ENCODE assay signal across 1 cellular context in genomic region chr16:75244844-75245758, GRCh38.
A peak's percentile ranks its signal among the peaks of the same experiment; 100 is the strongest.
TF ChIP-seq lines count a peak whose summit lies in the region.

No MANE protein-coding gene starts in this region.

TF ChIP-seq in GM12878, 131 proteins besides CTCF, POLR2A, EP300 and RAD21:
- TF ChIP-seq E2F8 (IDR thresholded peaks at IDR 0.05; ENCODE audit: low read depth, partially characterized antibody) (no peak), IKZF1 (conservative IDR thresholded peaks at IDR 0.05) (peak; percentile 58; the same call in 1 of the 2 replicates), MEF2B (IDR thresholded peaks at IDR 0.05; ENCODE audit: partially characterized antibody, poor library complexity, severe bottlenecking) (peak; percentile 36), PAX8 (IDR thresholded peaks at IDR 0.05) (no peak), IRF3 (IDR thresholded peaks at IDR 0.05) (no peak), BRCA1 (IDR thresholded peaks at IDR 0.05; ENCODE audit: low read depth, low read length) (no peak), TBL1XR1 (IDR thresholded peaks at IDR 0.05; ENCODE audit: low read depth, low read length) (no peak), NKRF (conservative IDR thresholded peaks at IDR 0.05) (no peak), SPI1 (IDR thresholded peaks at IDR 0.05; ENCODE audit: borderline replicate concordance, insufficient read depth, low read depth, low read length) (peak; percentile 79), POU2F2 (IDR thresholded peaks at IDR 0.05; ENCODE audit: borderline replicate concordance, low read depth, low read length) (no peak), ZNF384 (IDR thresholded peaks at IDR 0.05; ENCODE audit: borderline replicate concordance, low read depth, low read length) (0 out of 2 replicates have a peak, but pooled peaks have one; percentile 9), YY1 (IDR thresholded peaks at IDR 0.05; ENCODE audit: low read depth, low read length) (no peak), RELA (IDR thresholded peaks at IDR 0.05; ENCODE audit: borderline replicate concordance, partially characterized antibody) (peak; percentile 69), SIN3A (IDR thresholded peaks at IDR 0.05; ENCODE audit: low read depth, low read length) (no peak), BHLHE40 (IDR thresholded peaks at IDR 0.05; ENCODE audit: borderline replicate concordance in 1 of 2, low read depth in 2 of 2, low read length in 1 of 2) (peak in 1 of 2 experiments; percentile 58; a peak in 1 of 4 replicates), JUNB (IDR thresholded peaks at IDR 0.05) (0 out of 2 replicates have a peak, but pooled peaks have one; percentile 19), BACH1 (IDR thresholded peaks at IDR 0.05; ENCODE audit: borderline replicate concordance) (no peak), MXI1 (IDR thresholded peaks at IDR 0.05; ENCODE audit: low read depth, low read length) (no peak), RUNX3 (IDR thresholded peaks at IDR 0.05; ENCODE audit: low read length) (peak; percentile 69), NR2F1 (conservative IDR thresholded peaks at IDR 0.05) (peak; percentile 91), EED (IDR thresholded peaks at IDR 0.05; ENCODE audit: low read depth) (no peak), HDGF (IDR thresholded peaks at IDR 0.05) (0 out of 2 replicates have a peak, but pooled peaks have one; percentile 49), DPF2 (IDR thresholded peaks at IDR 0.05) (peak; percentile 94), TARDBP (IDR thresholded peaks at IDR 0.05; ENCODE audit: borderline replicate concordance) (no peak), BCL11A (IDR thresholded peaks at IDR 0.05; ENCODE audit: low read depth, low read length) (no peak), IKZF2 (IDR thresholded peaks at IDR 0.05) (peak; percentile 56 to 68), MTA2 (IDR thresholded peaks at IDR 0.05; ENCODE audit: low read depth) (peak; percentile 33; the same call in 1 of the 2 replicates), POLR2AphosphoS5 (IDR thresholded peaks at IDR 0.05; ENCODE audit: low read length) (no peak), GATAD2B (conservative IDR thresholded peaks at IDR 0.05; ENCODE audit: low read depth) (peak; percentile 85)
- TF ChIP-seq, protein P1, sequence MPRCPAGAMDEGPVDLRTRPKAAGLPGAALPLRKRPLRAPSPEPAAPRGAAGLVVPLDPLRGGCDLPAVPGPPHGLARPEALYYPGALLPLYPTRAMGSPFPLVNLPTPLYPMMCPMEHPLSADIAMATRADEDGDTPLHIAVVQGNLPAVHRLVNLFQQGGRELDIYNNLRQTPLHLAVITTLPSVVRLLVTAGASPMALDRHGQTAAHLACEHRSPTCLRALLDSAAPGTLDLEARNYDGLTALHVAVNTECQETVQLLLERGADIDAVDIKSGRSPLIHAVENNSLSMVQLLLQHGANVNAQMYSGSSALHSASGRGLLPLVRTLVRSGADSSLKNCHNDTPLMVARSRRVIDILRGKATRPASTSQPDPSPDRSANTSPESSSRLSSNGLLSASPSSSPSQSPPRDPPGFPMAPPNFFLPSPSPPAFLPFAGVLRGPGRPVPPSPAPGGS (IDR thresholded peaks at IDR 0.05; ENCODE audit: borderline replicate concordance, insufficient read depth, low read depth, low read length, poor library complexity, severe bottlenecking): peak; percentile 38
- TF ChIP-seq, protein P2, sequence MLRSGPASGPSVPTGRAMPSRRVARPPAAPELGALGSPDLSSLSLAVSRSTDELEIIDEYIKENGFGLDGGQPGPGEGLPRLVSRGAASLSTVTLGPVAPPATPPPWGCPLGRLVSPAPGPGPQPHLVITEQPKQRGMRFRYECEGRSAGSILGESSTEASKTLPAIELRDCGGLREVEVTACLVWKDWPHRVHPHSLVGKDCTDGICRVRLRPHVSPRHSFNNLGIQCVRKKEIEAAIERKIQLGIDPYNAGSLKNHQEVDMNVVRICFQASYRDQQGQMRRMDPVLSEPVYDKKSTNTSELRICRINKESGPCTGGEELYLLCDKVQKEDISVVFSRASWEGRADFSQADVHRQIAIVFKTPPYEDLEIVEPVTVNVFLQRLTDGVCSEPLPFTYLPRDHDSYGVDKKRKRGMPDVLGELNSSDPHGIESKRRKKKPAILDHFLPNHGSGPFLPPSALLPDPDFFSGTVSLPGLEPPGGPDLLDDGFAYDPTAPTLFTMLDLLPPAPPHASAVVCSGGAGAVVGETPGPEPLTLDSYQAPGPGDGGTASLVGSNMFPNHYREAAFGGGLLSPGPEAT (IDR thresholded peaks at IDR 0.05; ENCODE audit: low read depth): 0 out of 2 replicates have a peak, but pooled peaks have one; percentile 23
